1 cellular context compared by ENCODE assay signal in genomic region chr2:27162151-27163121, GRCh38.
A peak's percentile ranks its signal among the peaks of the same experiment; 100 is the strongest.
TF ChIP-seq lines count a peak whose summit lies in the region.

No MANE protein-coding gene starts in this region.

TF ChIP-seq in H1, 55 proteins besides CTCF, POLR2A, EP300 and RAD21:
- TF ChIP-seq BACH1 (IDR thresholded peaks at IDR 0.05; ENCODE audit: low read length) = peak; percentile 69; the same call in 1 of the 2 replicates
- TF ChIP-seq KDM5A (IDR thresholded peaks at IDR 0.05; ENCODE audit: low read length) = no peak
- TF ChIP-seq RNF2 (IDR thresholded peaks at IDR 0.05; ENCODE audit: borderline replicate concordance, low read depth, low read length, missing control alignments, poor library complexity, severe bottlenecking) = no peak
- TF ChIP-seq, protein P1, sequence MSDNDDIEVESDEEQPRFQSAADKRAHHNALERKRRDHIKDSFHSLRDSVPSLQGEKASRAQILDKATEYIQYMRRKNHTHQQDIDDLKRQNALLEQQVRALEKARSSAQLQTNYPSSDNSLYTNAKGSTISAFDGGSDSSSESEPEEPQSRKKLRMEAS (IDR thresholded peaks at IDR 0.05) = no peak
- TF ChIP-seq SP4 (IDR thresholded peaks at IDR 0.05; ENCODE audit: low read length) = no peak
- no peak for TF ChIP-seq YY1 (IDR thresholded peaks at IDR 0.05; ENCODE audit: low read depth, low read length)
- no peak for TF ChIP-seq SIX5 (IDR thresholded peaks at IDR 0.05; ENCODE audit: low read depth, low read length)
- no peak for TF ChIP-seq BCL11A (IDR thresholded peaks at IDR 0.05; ENCODE audit: low read depth in 2 of 2, low read length in 2 of 2)
- TF ChIP-seq KDM1A (IDR thresholded peaks at IDR 0.05; ENCODE audit: borderline replicate concordance, low read length) = no peak
- TF ChIP-seq, protein P2, sequence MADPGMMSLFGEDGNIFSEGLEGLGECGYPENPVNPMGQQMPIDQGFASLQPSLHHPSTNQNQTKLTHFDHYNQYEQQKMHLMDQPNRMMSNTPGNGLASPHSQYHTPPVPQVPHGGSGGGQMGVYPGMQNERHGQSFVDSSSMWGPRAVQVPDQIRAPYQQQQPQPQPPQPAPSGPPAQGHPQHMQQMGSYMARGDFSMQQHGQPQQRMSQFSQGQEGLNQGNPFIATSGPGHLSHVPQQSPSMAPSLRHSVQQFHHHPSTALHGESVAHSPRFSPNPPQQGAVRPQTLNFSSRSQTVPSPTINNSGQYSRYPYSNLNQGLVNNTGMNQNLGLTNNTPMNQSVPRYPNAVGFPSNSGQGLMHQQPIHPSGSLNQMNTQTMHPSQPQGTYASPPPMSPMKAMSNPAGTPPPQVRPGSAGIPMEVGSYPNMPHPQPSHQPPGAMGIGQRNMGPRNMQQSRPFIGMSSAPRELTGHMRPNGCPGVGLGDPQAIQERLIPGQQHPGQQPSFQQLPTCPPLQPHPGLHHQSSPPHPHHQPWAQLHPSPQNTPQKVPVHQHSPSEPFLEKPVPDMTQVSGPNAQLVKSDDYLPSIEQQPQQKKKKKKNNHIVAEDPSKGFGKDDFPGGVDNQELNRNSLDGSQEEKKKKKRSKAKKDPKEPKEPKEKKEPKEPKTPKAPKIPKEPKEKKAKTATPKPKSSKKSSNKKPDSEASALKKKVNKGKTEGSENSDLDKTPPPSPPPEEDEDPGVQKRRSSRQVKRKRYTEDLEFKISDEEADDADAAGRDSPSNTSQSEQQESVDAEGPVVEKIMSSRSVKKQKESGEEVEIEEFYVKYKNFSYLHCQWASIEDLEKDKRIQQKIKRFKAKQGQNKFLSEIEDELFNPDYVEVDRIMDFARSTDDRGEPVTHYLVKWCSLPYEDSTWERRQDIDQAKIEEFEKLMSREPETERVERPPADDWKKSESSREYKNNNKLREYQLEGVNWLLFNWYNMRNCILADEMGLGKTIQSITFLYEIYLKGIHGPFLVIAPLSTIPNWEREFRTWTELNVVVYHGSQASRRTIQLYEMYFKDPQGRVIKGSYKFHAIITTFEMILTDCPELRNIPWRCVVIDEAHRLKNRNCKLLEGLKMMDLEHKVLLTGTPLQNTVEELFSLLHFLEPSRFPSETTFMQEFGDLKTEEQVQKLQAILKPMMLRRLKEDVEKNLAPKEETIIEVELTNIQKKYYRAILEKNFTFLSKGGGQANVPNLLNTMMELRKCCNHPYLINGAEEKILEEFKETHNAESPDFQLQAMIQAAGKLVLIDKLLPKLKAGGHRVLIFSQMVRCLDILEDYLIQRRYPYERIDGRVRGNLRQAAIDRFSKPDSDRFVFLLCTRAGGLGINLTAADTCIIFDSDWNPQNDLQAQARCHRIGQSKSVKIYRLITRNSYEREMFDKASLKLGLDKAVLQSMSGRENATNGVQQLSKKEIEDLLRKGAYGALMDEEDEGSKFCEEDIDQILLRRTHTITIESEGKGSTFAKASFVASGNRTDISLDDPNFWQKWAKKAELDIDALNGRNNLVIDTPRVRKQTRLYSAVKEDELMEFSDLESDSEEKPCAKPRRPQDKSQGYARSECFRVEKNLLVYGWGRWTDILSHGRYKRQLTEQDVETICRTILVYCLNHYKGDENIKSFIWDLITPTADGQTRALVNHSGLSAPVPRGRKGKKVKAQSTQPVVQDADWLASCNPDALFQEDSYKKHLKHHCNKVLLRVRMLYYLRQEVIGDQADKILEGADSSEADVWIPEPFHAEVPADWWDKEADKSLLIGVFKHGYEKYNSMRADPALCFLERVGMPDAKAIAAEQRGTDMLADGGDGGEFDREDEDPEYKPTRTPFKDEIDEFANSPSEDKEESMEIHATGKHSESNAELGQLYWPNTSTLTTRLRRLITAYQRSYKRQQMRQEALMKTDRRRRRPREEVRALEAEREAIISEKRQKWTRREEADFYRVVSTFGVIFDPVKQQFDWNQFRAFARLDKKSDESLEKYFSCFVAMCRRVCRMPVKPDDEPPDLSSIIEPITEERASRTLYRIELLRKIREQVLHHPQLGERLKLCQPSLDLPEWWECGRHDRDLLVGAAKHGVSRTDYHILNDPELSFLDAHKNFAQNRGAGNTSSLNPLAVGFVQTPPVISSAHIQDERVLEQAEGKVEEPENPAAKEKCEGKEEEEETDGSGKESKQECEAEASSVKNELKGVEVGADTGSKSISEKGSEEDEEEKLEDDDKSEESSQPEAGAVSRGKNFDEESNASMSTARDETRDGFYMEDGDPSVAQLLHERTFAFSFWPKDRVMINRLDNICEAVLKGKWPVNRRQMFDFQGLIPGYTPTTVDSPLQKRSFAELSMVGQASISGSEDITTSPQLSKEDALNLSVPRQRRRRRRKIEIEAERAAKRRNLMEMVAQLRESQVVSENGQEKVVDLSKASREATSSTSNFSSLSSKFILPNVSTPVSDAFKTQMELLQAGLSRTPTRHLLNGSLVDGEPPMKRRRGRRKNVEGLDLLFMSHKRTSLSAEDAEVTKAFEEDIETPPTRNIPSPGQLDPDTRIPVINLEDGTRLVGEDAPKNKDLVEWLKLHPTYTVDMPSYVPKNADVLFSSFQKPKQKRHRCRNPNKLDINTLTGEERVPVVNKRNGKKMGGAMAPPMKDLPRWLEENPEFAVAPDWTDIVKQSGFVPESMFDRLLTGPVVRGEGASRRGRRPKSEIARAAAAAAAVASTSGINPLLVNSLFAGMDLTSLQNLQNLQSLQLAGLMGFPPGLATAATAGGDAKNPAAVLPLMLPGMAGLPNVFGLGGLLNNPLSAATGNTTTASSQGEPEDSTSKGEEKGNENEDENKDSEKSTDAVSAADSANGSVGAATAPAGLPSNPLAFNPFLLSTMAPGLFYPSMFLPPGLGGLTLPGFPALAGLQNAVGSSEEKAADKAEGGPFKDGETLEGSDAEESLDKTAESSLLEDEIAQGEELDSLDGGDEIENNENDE (IDR thresholded peaks at IDR 0.05; ENCODE audit: insufficient replicate concordance, low read length) = no peak
- TF ChIP-seq JUN (IDR thresholded peaks at IDR 0.05; ENCODE audit: low read depth, low read length) = no peak
- TF ChIP-seq, protein P3, sequence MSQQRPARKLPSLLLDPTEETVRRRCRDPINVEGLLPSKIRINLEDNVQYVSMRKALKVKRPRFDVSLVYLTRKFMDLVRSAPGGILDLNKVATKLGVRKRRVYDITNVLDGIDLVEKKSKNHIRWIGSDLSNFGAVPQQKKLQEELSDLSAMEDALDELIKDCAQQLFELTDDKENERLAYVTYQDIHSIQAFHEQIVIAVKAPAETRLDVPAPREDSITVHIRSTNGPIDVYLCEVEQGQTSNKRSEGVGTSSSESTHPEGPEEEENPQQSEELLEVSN (IDR thresholded peaks at IDR 0.05) = no peak
- 0 out of 2 replicates have a peak, but pooled peaks have one; percentile 6 for TF ChIP-seq MAFK (IDR thresholded peaks at IDR 0.05; ENCODE audit: low read depth, low read length)
- TF ChIP-seq FOSL1 (IDR thresholded peaks at IDR 0.05; ENCODE audit: insufficient read depth, low read depth, low read length) = no peak
